Comparison of ENCODE assay signal across 9 cellular contexts in genomic region chr14:96053600-96054381, GRCh38. TPM values are rescaled to one million over a fixed set of nuclear protein-coding genes. Genes with fewer than 3 reads are reported as not detected.
DNase-seq lines count a peak whose midpoint lies in the region; ATAC-seq and TF ChIP-seq lines count a peak whose summit lies in the region.
"Had no signal": no experiment of that assay in that cellular context is flagged by ENCODE, and none has a peak within 500 bp of the region (broad histone marks: within the 10 kb centered on the region; RNA-seq: fewer than 3 reads in every experiment).

No MANE protein-coding gene starts in this region.

- H3K27me3 ChIP-seq in IMR-90 (ENCODE audit: control insufficient read depth, insufficient read depth, low read length) (no peaks in the 10 kb centered on the region), mammary epithelial cell (ENCODE audit: insufficient read depth, low read length) (peaks cover 4% of the 10 kb centered on the region), layer of hippocampus (ENCODE audit: control insufficient read depth, insufficient read depth, low read length) (no peaks in the 10 kb centered on the region)

- H3K23ac ChIP-seq in IMR-90 (ENCODE audit: low read depth, low read length): no peak overlapping the region

- no peak overlapping the region for H2BK5ac ChIP-seq in IMR-90 (ENCODE audit: low read depth, low read length, poor library complexity, severe bottlenecking)

- POLR2A ChIA-PET in IMR-90 (lab: Charles Lee; ENCODE audit: unreplicated experiment): no interaction called here

- TF ChIP-seq RAD21 in IMR-90 (IDR thresholded peaks at IDR 0.05; ENCODE audit: low read length): no peak

- H3K9me1 ChIP-seq in IMR-90 (ENCODE audit: insufficient read depth, low read length): peaks cover 14% of the 10 kb centered on the region

- no peak overlapping the region for H2BK20ac ChIP-seq in IMR-90 (ENCODE audit: low read depth, low read length)

- CTCF ChIA-PET in IMR-90 (lab: Yijun Ruan, JAX) (no interaction called here), mammary epithelial cell (lab: Charles Lee; ENCODE audit: low non-redundant PET) (interaction anchor here (0.7 kb wide), 1 partner anchor 45 kb away, joined by 3 read pairs; no protein-coding TSS in a partner anchor)

- no peak overlapping the region for H4K5ac ChIP-seq in IMR-90 (ENCODE audit: low read depth, low read length)

- no peak overlapping the region for H2AK9ac ChIP-seq in IMR-90 (replicated peaks; ENCODE audit: low read depth, low read length, poor library complexity)

- no peaks in the 10 kb centered on the region for H3K79me2 ChIP-seq in mammary epithelial cell (ENCODE audit: insufficient read depth, low read length)

- H2AFZ ChIP-seq in IMR-90 (replicated peaks; ENCODE audit: low read length, poor library complexity) (peak overlapping the region; percentile 60), mammary epithelial cell (ENCODE audit: low read depth, low read length) (no peak overlapping the region)
- H2AFZ ChIP-seq: PC-9 had no signal

- no peak overlapping the region for H3K4me2 ChIP-seq in IMR-90 (ENCODE audit: low read depth, low read length)
- H3K4me2 ChIP-seq in mammary epithelial cell (ENCODE audit: insufficient read depth, low read depth, low read length): no peak overlapping the region
- H3K4me2 ChIP-seq: PC-9 had no signal

- no CpG with 5 or more reads among the region's 13 CpGs for WGBS in IMR-90 (ENCODE audit: extremely low coverage in 2 of 2, insufficient read length in 1 of 2), 2 experiments
- WGBS in mammary epithelial cell (ENCODE audit: low coverage, missing lambda C conversion rate): 8% methylated on average over 11 of the region's 13 CpGs

- BruUV-seq in IMR-90 (replicated peaks; lab: Mats Ljungman, UMichigan) (no TSS peak), mammary epithelial cell (replicated peaks; lab: Mats Ljungman, UMichigan) (no TSS peak)

- ATAC-seq in IMR-90 (ENCODE audit: low read depth) (peak; percentile 97), GM21723 (IDR thresholded peaks at IDR 0.05; ENCODE audit: unreplicated experiment) (no peak), GM18520 (IDR thresholded peaks at IDR 0.05; ENCODE audit: unreplicated experiment) (no peak), HG03097 (IDR thresholded peaks at IDR 0.05; ENCODE audit: low FRiP score, unreplicated experiment) (no peak)

- H3K56ac ChIP-seq in IMR-90 (ENCODE audit: extremely low read depth, insufficient read depth, low read length): no peak overlapping the region

- H3K79me1 ChIP-seq in IMR-90 (ENCODE audit: low read depth in 1 of 2, low read length in 2 of 2): peaks cover 28 to 56% of the 10 kb centered on the region in 2 experiments

- no peak for TF ChIP-seq POLR2A in IMR-90 (IDR thresholded peaks at IDR 0.05; ENCODE audit: low read depth, low read length)

- peak overlapping the region; percentile 38; the same call in 1 of the 2 replicates for H3K4ac ChIP-seq in IMR-90 (ENCODE audit: low read depth, low read length)

- H2AK5ac ChIP-seq in IMR-90 (ENCODE audit: low read depth, low read length): 0 out of 2 replicates have a peak overlapping the region, but pooled peaks have one; percentile 45

- no peak overlapping the region for H3K27ac ChIP-seq in IMR-90 (ENCODE audit: insufficient read depth, low read length)
- no peak overlapping the region for H3K27ac ChIP-seq in mammary epithelial cell (ENCODE audit: insufficient read depth, low read depth, low read length)
- H3K27ac ChIP-seq in layer of hippocampus (ENCODE audit: low read depth, low read length): peak overlapping the region; percentile 64
- H3K27ac ChIP-seq: PC-9 had no signal

- no peak overlapping the region for H3K18ac ChIP-seq in IMR-90 (ENCODE audit: low read depth, low read length)

- peak overlapping the region; percentile 5; the same call in 1 of the 2 replicates for H2BK120ac ChIP-seq in IMR-90 (ENCODE audit: low read depth, low read length)

- intact Hi-C loops in IMR-90 (cut with micrococcal nuclease) (loop anchor here (5.0 kb wide), 1 partner anchor 39 kb away; no protein-coding TSS in a partner anchor), mammary epithelial cell (cut with micrococcal nuclease) (no loop called here)

- H3K9me3 ChIP-seq in IMR-90 (ENCODE audit: control insufficient read depth, insufficient read depth, low read length) (no peaks in the 10 kb centered on the region), mammary epithelial cell (replicated peaks; ENCODE audit: insufficient read depth, low read length) (no peaks in the 10 kb centered on the region)

- no peak overlapping the region for H2BK15ac ChIP-seq in IMR-90 (ENCODE audit: low read depth, low read length)

- H3K36me3 ChIP-seq in IMR-90 (ENCODE audit: control insufficient read depth, insufficient read depth, low read length) (peaks cover 26% of the 10 kb centered on the region), mammary epithelial cell (ENCODE audit: insufficient read depth, low read length) (no peaks in the 10 kb centered on the region)

- H4K91ac ChIP-seq in IMR-90 (ENCODE audit: insufficient read depth, low read depth, low read length): no peak overlapping the region

- dilution Hi-C loops in IMR-90 (cut with HindIII; ENCODE audit: low sequenced_read_pairs, unreplicated experiment): no loop called here
- dilution Hi-C loops in mammary epithelial cell (cut with HindIII; ENCODE audit: low sequenced_read_pairs): no loop called here

- in situ Hi-C loops in IMR-90 (cut with MboI; ENCODE audit: low sequenced_read_pairs) (no loop called here), mammary epithelial cell (cut with MboI; ENCODE audit: low sequenced_read_pairs in 2 of 2) (no loop called here)

- peaks cover 36% of the 10 kb centered on the region for H4K20me1 ChIP-seq in IMR-90 (ENCODE audit: insufficient read depth, low read length)
- no peaks in the 10 kb centered on the region for H4K20me1 ChIP-seq in mammary epithelial cell (ENCODE audit: insufficient read depth, low read length)

- peak; percentile 99 for DNase-seq in IMR-90
- DNase-seq in mammary epithelial cell: peak; percentile 82
- DNase-seq in superior temporal gyrus (ENCODE audit: extremely low spot score): peak; percentile 90

- H3K14ac ChIP-seq in IMR-90 (replicated peaks; ENCODE audit: low read depth, low read length): no peak overlapping the region

- H3K4me3 ChIP-seq in IMR-90 (ENCODE audit: insufficient read depth, low read depth, low read length) (no peak overlapping the region), mammary epithelial cell (replicated peaks in 1 of 3; ENCODE audit: insufficient read depth in 1 of 3, low read depth in 2 of 3, low read length in 3 of 3) (no peak overlapping the region)
- H3K4me3 ChIP-seq: PC-9, skin epidermis had no signal

- no peak overlapping the region for H4K8ac ChIP-seq in IMR-90 (ENCODE audit: low read depth in 2 of 2, low read length in 2 of 2)

- TF ChIP-seq CTCF in IMR-90 (conservative IDR thresholded peaks at IDR 0.05; ENCODE audit: low read depth, low read length): no peak
- TF ChIP-seq CTCF in mammary epithelial cell (conservative IDR thresholded peaks at IDR 0.05 in 1 of 2, IDR thresholded peaks at IDR 0.05 in 1 of 2; ENCODE audit: extremely low read depth in 1 of 2, insufficient read depth in 1 of 2, low read depth in 1 of 2, low read length in 2 of 2): no peak

- no peak overlapping the region for H3K9ac ChIP-seq in IMR-90 (ENCODE audit: low read depth, low read length)
- H3K9ac ChIP-seq in mammary epithelial cell (ENCODE audit: insufficient read depth, low read length): no peak overlapping the region

- H3K4me1 ChIP-seq in IMR-90 (ENCODE audit: control insufficient read depth, insufficient read depth, low read length) (peaks cover 16% of the 10 kb centered on the region), mammary epithelial cell (ENCODE audit: insufficient read depth, low read length) (no peaks in the 10 kb centered on the region)

TF ChIP-seq in IMR-90, 13 proteins besides CTCF, POLR2A, EP300 and RAD21 (continues in another document):
- TF ChIP-seq BHLHE40 (IDR thresholded peaks at IDR 0.05; ENCODE audit: low read depth, low read length): peak; percentile 75
- TF ChIP-seq MXI1 (IDR thresholded peaks at IDR 0.05; ENCODE audit: borderline replicate concordance, low read depth, low read length): peak; percentile 73
- TF ChIP-seq, protein P1, sequence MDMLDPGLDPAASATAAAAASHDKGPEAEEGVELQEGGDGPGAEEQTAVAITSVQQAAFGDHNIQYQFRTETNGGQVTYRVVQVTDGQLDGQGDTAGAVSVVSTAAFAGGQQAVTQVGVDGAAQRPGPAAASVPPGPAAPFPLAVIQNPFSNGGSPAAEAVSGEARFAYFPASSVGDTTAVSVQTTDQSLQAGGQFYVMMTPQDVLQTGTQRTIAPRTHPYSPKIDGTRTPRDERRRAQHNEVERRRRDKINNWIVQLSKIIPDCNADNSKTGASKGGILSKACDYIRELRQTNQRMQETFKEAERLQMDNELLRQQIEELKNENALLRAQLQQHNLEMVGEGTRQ (IDR thresholded peaks at IDR 0.05; ENCODE audit: low read depth, low read length): no peak
- TF ChIP-seq NFE2L2 (IDR thresholded peaks at IDR 0.05; ENCODE audit: low read depth, low read length): peak; percentile 55; the same call in 1 of the 2 replicates
- TF ChIP-seq MAZ (IDR thresholded peaks at IDR 0.05; ENCODE audit: borderline replicate concordance, low read depth, low read length): peak; percentile 61
- TF ChIP-seq CEBPB (IDR thresholded peaks at IDR 0.05; ENCODE audit: low read depth, low read length): peak; percentile 67
- no peak for TF ChIP-seq SMC3 (IDR thresholded peaks at IDR 0.05; ENCODE audit: low read depth, low read length)
- no peak for TF ChIP-seq MAFK (IDR thresholded peaks at IDR 0.05; ENCODE audit: low read depth, low read length)
- TF ChIP-seq FOS (IDR thresholded peaks at IDR 0.05; ENCODE audit: low read depth, low read length): peak; percentile 97
- TF ChIP-seq ELK1 (IDR thresholded peaks at IDR 0.05; ENCODE audit: borderline replicate concordance, low read depth, low read length): no peak
- no peak for TF ChIP-seq CHD1 (IDR thresholded peaks at IDR 0.05; ENCODE audit: low read depth, low read length)
- no peak for TF ChIP-seq RFX5 (IDR thresholded peaks at IDR 0.05; ENCODE audit: low read depth, low read length)

RNA-seq across cellular contexts. Expression of gene C14orf132, which starts 14.6 kb away (rescaled TPM):
- total RNA-seq in IMR-90 (2012; rRNA removed): 6.3 and 6.9 TPM in 2 replicates
- polyA plus RNA-seq in IMR-90 (2012; rRNA removed): 10.8 and 13.5 TPM in 2 replicates
- polyA plus RNA-seq in IMR-90 (2012; cell fraction: cytosol; rRNA removed): 7.1 and 15.4 TPM in 2 replicates
- polyA plus RNA-seq in IMR-90 (2012; cell fraction: nucleus; rRNA removed; ENCODE audit: low replicate concordance): 10.9 and 23.2 TPM in 2 replicates
- 1 to 10 TPM; 2.2 to 3.2 TPM for total RNA-seq in mammary epithelial cell
- 0.41 TPM for polyA plus RNA-seq in mammary epithelial cell
- polyA minus RNA-seq in mammary epithelial cell: 1.2 TPM
- total RNA-seq: PC-9 had no signal
